ENCODE assay signal across 1 cellular context in genomic region chr10:60397792-60398191, GRCh38.
TF ChIP-seq lines count a peak whose summit lies in the region.

No MANE protein-coding gene starts in this region.

TF ChIP-seq in K562, 482 proteins besides CTCF, POLR2A, EP300 and RAD21:
- no peak for TF ChIP-seq RBM25 (IDR thresholded peaks at IDR 0.05; ENCODE audit: low read depth, low read length, severe bottlenecking)
- TF ChIP-seq MAFF (IDR thresholded peaks at IDR 0.05; ENCODE audit: low read length): peak; percentile 65; the same call in 1 of the 2 replicates
- peak; percentile 82 for TF ChIP-seq MAFG (tag; conservative IDR thresholded peaks at IDR 0.05)
- TF ChIP-seq FOXM1 (IDR thresholded peaks at IDR 0.05; ENCODE audit: low read depth): no peak
- TF ChIP-seq FOXM1 (CRISPR knock-in tag; IDR thresholded peaks at IDR 0.05; ENCODE audit: low read depth): no peak
- peak; percentile 82 for TF ChIP-seq ZBTB40 (IDR thresholded peaks at IDR 0.05)
- TF ChIP-seq ZBTB40 (CRISPR knock-in tag; IDR thresholded peaks at IDR 0.05): no peak
- TF ChIP-seq ARID2 (IDR thresholded peaks at IDR 0.05): no peak
- TF ChIP-seq NFE2 (IDR thresholded peaks at IDR 0.05; ENCODE audit: low read depth): peak; percentile 74
- TF ChIP-seq TEAD1 (CRISPR knock-in tag; IDR thresholded peaks at IDR 0.05): peak in 1 of 2 experiments; percentile 22; a peak in 1 of 4 replicates
- TF ChIP-seq ZNF655 (CRISPR knock-in tag; IDR thresholded peaks at IDR 0.05): no peak
- no peak for TF ChIP-seq TBL1XR1 (IDR thresholded peaks at IDR 0.05; ENCODE audit: low read length in 2 of 2)
- peak; percentile 75 for TF ChIP-seq C11orf30 (IDR thresholded peaks at IDR 0.05; ENCODE audit: low read depth)
- no peak for TF ChIP-seq STAT5B (CRISPR knock-in tag; IDR thresholded peaks at IDR 0.05)
- TF ChIP-seq BACH1 (tag; IDR thresholded peaks at IDR 0.05): no peak
- TF ChIP-seq CEBPG (CRISPR knock-in tag; IDR thresholded peaks at IDR 0.05): no peak
- 0 out of 4 replicates have a peak, but pooled peaks of 1 of the 2 experiments have one; percentile 20 for TF ChIP-seq CEBPG (tag; conservative IDR thresholded peaks at IDR 0.05 in 1 of 2, IDR thresholded peaks at IDR 0.05 in 1 of 2)
- peak; percentile 45; the same call in 1 of the 2 replicates for TF ChIP-seq MAFK (IDR thresholded peaks at IDR 0.05; ENCODE audit: low read length)
- TF ChIP-seq FIP1L1 (IDR thresholded peaks at IDR 0.05; ENCODE audit: low read depth, low read length, poor library complexity, severe bottlenecking): no peak
- no peak for TF ChIP-seq ARNT (IDR thresholded peaks at IDR 0.05)
- TF ChIP-seq E2F3 (CRISPR knock-in tag; IDR thresholded peaks at IDR 0.05): no peak
- peak; percentile 62; the same call in 1 of the 2 replicates for TF ChIP-seq ZNF316 (IDR thresholded peaks at IDR 0.05)
- no peak for TF ChIP-seq POLR2H (tag; IDR thresholded peaks at IDR 0.05; ENCODE audit: low read depth)
